ENCODE assay signal across 15 cellular contexts in the genomic region with DNA sequence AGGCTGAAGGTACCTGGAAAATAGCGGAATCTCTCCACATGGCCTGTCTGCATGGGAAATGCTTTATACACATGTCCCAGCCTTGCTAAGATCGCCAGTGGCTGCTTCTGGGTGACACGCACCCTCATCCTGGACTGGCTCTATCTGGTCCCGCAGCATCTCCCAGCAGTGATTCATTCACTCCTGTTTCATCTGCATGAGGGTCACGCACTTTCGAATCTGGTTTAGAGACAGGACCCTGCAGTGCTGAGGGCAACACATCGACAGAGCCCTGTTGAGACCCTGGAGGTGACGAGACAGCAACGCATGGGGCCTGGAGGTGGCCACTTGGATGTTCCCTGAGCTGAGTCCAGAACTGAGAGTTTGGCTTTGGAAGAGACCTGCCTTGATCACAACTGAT.
A peak's percentile ranks its signal among the peaks of the same experiment; 100 is the strongest.
DNase-seq lines count a peak whose midpoint lies in the region; ATAC-seq and TF ChIP-seq lines count a peak whose summit lies in the region.
"Had no signal": no experiment of that assay in that cellular context is flagged by ENCODE, and none has a peak within 500 bp of the region (broad histone marks: within the 10 kb centered on the region; RNA-seq: fewer than 3 reads in every experiment).

No MANE protein-coding gene starts in this region.

- TF ChIP-seq CTCF in osteocyte (IDR thresholded peaks at IDR 0.05) (no peak), mucosa of descending colon (IDR thresholded peaks at IDR 0.05) (no peak)

- H3K9me3 ChIP-seq in stomach smooth muscle (ENCODE audit: control insufficient read depth in 2 of 2, low read length in 2 of 2): no peaks in the 10 kb centered on the region
- no peaks in the 10 kb centered on the region for H3K9me3 ChIP-seq in mucosa of descending colon
- H3K9me3 ChIP-seq: A549, Caco-2, HAP-1 had no signal

- no peaks in the 10 kb centered on the region for H3K27me3 Mint-ChIP-seq in activated CD8-positive, alpha-beta memory T cell treated with anti-CD3 and anti-CD28 coated beads, Interleukin-2, amount 10 ng/mL, durations not matched to agents 7 days and 5 days
- H3K27me3 Mint-ChIP-seq in osteocyte (ENCODE audit: unreplicated experiment): peaks cover 4% of the 10 kb centered on the region

- H3K4me3 ChIP-seq in stomach smooth muscle (ENCODE audit: low read length in 2 of 2) (no peak overlapping the region), mucosa of descending colon (no peak overlapping the region)
- H3K4me3 ChIP-seq: A549, GM23248, HAP-1 had no signal

- H3K9ac ChIP-seq in stomach smooth muscle (ENCODE audit: low read length in 2 of 2): peak overlapping the region in 1 of 2 donors; percentile 14
- H3K9ac ChIP-seq: GM23248 had no signal

- no peak for ATAC-seq in activated CD8-positive, alpha-beta memory T cell treated with anti-CD3 and anti-CD28 coated beads, Interleukin-2, amount 10 ng/mL, durations not matched to agents 7 days and 5 days
- ATAC-seq in mucosa of descending colon: no peak
- ATAC-seq: A549 had no signal

- no peak overlapping the region for H3K27ac Mint-ChIP-seq in activated CD8-positive, alpha-beta memory T cell treated with anti-CD3 and anti-CD28 coated beads, Interleukin-2, amount 10 ng/mL, durations not matched to agents 7 days and 5 days
- no peak overlapping the region for H3K27ac Mint-ChIP-seq in osteocyte (ENCODE audit: unreplicated experiment)
- H3K27ac Mint-ChIP-seq: CD4-positive, alpha-beta T cell had no signal

- H3K27ac ChIP-seq in stomach smooth muscle (ENCODE audit: low read length): peak overlapping the region; percentile 99
- H3K27ac ChIP-seq: 22Rv1, A549, C4-2B, GM23248 had no signal

- peaks cover 81% of the 10 kb centered on the region for H3K4me1 ChIP-seq in stomach smooth muscle (ENCODE audit: control insufficient read depth, insufficient read depth, low read length)
- H3K4me1 ChIP-seq in mucosa of descending colon (ENCODE audit: low read depth): peaks cover 3% of the 10 kb centered on the region
- H3K4me1 ChIP-seq: A549, Caco-2, HAP-1 had no signal

- H3K4me1 Mint-ChIP-seq in activated CD8-positive, alpha-beta memory T cell treated with anti-CD3 and anti-CD28 coated beads, Interleukin-2, amount 10 ng/mL, durations not matched to agents 7 days and 5 days: no peaks in the 10 kb centered on the region
- H3K4me1 Mint-ChIP-seq in osteocyte (ENCODE audit: unreplicated experiment): peaks cover 10% of the 10 kb centered on the region

- H3K36me3 ChIP-seq in stomach smooth muscle (ENCODE audit: control insufficient read depth in 2 of 2, insufficient read depth in 2 of 2, low read length in 2 of 2): peaks cover 2 to 3% of the 10 kb centered on the region in 2 donors
- H3K36me3 ChIP-seq in mucosa of descending colon (ENCODE audit: low read depth): no peaks in the 10 kb centered on the region
- H3K36me3 ChIP-seq: HAP-1 had no signal

- peak; percentile 15 for DNase-seq in activated CD8-positive, alpha-beta memory T cell treated with anti-CD3 and anti-CD28 coated beads, Interleukin-2, amount 50 U/mL, for 48 hours
- no peak for DNase-seq in activated CD8-positive, alpha-beta memory T cell treated with anti-CD3 and anti-CD28 coated beads, Interleukin-2, amount 10 ng/mL, durations not matched to agents 7 days and 5 days
- DNase-seq in osteocyte (ENCODE audit: extremely low spot score, unreplicated experiment) (peak; percentile 60), mucosa of descending colon (no peak), NCI-H446 (lab: John Stamatoyannopoulos, UW) (no peak), NCI-H226 (no peak)
- DNase-seq: AML-193; Caco-2; CD4-positive, alpha-beta T cell; GM23248 had no signal

- H3K27me3 ChIP-seq in stomach smooth muscle (ENCODE audit: control insufficient read depth in 1 of 2, insufficient read depth in 2 of 2, low read length in 2 of 2): no peaks in the 10 kb centered on the region

- CTCF ChIA-PET in activated CD8-positive, alpha-beta memory T cell treated with anti-CD3 and anti-CD28 coated beads, Interleukin-2, amount 10 ng/mL, durations not matched to agents 7 days and 5 days (lab: Charles Lee): no interaction called here

- intact Hi-C loops in mucosa of descending colon (cut with DNase I, micrococcal nuclease): no loop called here

- H3K9me3 Mint-ChIP-seq in activated CD8-positive, alpha-beta memory T cell treated with anti-CD3 and anti-CD28 coated beads, Interleukin-2, amount 10 ng/mL, durations not matched to agents 7 days and 5 days (ENCODE audit: low read depth): no peaks in the 10 kb centered on the region
- H3K9me3 Mint-ChIP-seq in osteocyte (ENCODE audit: unreplicated experiment): no peaks in the 10 kb centered on the region
- H3K9me3 Mint-ChIP-seq: CD4-positive, alpha-beta T cell had no signal

- no peak overlapping the region for H3K4me3 Mint-ChIP-seq in activated CD8-positive, alpha-beta memory T cell treated with anti-CD3 and anti-CD28 coated beads, Interleukin-2, amount 10 ng/mL, durations not matched to agents 7 days and 5 days
- H3K4me3 Mint-ChIP-seq in osteocyte (ENCODE audit: unreplicated experiment): no peak overlapping the region
- H3K4me3 Mint-ChIP-seq: CD4-positive, alpha-beta T cell had no signal

- no peaks in the 10 kb centered on the region for H3K36me3 Mint-ChIP-seq in activated CD8-positive, alpha-beta memory T cell treated with anti-CD3 and anti-CD28 coated beads, Interleukin-2, amount 10 ng/mL, durations not matched to agents 7 days and 5 days
- H3K36me3 Mint-ChIP-seq in osteocyte (ENCODE audit: unreplicated experiment): no peaks in the 10 kb centered on the region

Comparison
In these comparisons a context has a peak if more than half of its experiments do, and no peak if none do; other contexts are left out.
1. DNase-seq: peak in activated CD8-positive, alpha-beta memory T cell treated with anti-CD3 and anti-CD28 coated beads, Interleukin-2, amount 50 U/mL, for 48 hours (single experiment) and osteocyte (single experiment); none in activated CD8-positive, alpha-beta memory T cell treated with anti-CD3 and anti-CD28 coated beads, Interleukin-2, amount 10 ng/mL, durations not matched to agents 7 days and 5 days (single experiment), mucosa of descending colon (0 of 3), NCI-H446 (0 of 2) and NCI-H226 (single experiment).